8 cellular contexts compared by ENCODE assay signal in the genomic region with DNA sequence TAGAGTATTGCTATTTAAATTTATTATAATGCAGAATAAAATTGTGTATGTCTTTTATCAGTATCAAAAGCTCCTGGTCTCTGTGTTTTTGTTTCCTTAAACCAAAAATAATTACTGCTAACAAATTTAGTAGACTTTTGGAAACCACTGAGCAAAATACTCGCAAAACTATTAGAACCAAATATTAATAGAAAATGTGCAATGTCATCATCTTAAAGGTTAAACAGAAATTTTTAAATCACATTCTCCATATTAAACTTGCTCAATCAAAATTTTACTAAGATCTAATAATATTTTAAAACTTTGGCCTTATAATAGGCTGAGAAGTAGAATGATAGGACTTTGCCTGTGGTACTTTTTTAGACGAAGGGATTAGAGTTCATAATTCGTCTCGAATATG.
"Had no signal": no experiment of that assay in that cellular context is flagged by ENCODE, and none has a peak within 500 bp of the region (broad histone marks: within the 10 kb centered on the region; RNA-seq: fewer than 3 reads in every experiment).

No MANE protein-coding gene starts in this region.

- H3K4me2 ChIP-seq: KMS-11 had no signal

- H2AFZ ChIP-seq: GM23248 had no signal

- DNase-seq: GM23248, GOT3, H9, HCEC 1CT, Karpas-422, KBM-7 had no signal

- H3K4me3 ChIP-seq: GM23248 had no signal

- FAIRE-seq: H54 had no signal

- H3K9ac ChIP-seq: GM23248, KMS-11 had no signal

- H3K27ac ChIP-seq: GM23248, KMS-11 had no signal
